Comparison of ENCODE assay signal across 1 cellular context in the genomic region with DNA sequence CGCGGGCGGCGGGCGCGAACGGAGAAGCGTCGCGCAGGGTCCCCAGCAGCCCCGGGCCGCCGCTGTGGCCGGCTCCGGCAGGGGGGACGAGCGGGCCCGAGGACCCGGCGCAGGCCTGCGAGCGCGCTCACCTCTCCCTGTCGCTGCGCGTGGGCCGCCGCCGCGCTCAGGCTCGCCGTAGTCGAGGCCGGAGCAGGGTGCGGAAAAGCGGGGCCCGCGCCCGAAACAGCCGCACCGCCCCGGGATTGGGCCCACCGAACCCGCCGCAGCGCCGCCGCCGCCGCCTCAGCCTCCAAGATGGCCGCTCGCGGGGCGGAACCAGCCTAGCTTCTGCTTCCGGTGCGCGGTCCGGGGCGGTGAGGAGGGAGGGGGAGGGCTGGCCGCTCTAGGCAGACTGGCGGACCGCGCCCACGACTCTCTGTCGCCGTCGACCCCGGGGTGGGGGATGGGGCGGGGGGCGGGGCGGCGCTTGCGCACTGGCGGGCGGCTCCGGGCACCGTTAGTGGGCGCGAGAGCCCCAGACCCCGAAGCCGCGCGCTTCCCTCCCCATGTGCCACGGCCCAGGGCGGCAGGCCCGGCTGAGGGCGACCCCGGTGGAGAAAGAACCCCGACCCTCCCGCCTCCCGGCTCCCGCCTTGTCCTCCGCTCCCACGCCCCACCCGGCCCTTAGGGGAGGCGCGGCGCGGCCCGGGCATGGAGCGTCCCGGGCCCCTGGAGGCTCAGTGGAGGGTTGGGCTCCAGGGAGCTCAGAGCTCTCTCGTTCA.
TF ChIP-seq lines count a peak whose summit lies in the region.

A gene (minus strand): TSS at position 320 of the 764 bp plus-strand sequence. CDS start 5,862 bp downstream, outside the sequence.

TF ChIP-seq in HepG2, 621 proteins besides CTCF, POLR2A, EP300 and RAD21 (continued from another document and continues in another):
- TF ChIP-seq, protein P1, sequence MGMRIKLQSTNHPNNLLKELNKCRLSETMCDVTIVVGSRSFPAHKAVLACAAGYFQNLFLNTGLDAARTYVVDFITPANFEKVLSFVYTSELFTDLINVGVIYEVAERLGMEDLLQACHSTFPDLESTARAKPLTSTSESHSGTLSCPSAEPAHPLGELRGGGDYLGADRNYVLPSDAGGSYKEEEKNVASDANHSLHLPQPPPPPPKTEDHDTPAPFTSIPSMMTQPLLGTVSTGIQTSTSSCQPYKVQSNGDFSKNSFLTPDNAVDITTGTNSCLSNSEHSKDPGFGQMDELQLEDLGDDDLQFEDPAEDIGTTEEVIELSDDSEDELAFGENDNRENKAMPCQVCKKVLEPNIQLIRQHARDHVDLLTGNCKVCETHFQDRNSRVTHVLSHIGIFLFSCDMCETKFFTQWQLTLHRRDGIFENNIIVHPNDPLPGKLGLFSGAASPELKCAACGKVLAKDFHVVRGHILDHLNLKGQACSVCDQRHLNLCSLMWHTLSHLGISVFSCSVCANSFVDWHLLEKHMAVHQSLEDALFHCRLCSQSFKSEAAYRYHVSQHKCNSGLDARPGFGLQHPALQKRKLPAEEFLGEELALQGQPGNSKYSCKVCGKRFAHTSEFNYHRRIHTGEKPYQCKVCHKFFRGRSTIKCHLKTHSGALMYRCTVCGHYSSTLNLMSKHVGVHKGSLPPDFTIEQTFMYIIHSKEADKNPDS (CRISPR knock-in tag; IDR thresholded peaks at IDR 0.05), result peak; percentile 54; the same call in 1 of the 2 replicates
- TF ChIP-seq, protein P2, sequence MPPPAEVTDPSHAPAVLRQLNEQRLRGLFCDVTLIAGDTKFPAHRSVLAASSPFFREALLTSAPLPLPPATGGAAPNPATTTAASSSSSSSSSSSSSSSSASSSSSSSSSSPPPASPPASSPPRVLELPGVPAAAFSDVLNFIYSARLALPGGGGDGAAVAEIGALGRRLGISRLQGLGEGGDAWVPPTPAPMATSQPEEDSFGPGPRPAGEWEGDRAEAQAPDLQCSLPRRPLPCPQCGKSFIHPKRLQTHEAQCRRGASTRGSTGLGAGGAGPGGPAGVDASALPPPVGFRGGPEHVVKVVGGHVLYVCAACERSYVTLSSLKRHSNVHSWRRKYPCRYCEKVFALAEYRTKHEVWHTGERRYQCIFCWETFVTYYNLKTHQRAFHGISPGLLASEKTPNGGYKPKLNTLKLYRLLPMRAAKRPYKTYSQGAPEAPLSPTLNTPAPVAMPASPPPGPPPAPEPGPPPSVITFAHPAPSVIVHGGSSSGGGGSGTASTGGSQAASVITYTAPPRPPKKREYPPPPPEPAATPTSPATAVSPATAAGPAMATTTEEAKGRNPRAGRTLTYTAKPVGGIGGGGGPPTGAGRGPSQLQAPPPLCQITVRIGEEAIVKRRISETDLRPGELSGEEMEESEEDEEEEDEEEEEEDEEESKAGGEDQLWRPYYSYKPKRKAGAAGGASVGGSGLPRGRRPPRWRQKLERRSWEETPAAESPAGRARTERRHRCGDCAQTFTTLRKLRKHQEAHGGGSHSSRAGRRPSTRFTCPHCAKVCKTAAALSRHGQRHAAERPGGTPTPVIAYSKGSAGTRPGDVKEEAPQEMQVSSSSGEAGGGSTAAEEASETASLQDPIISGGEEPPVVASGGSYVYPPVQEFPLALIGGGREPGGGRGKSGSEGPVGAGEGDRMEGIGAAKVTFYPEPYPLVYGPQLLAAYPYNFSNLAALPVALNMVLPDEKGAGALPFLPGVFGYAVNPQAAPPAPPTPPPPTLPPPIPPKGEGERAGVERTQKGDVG (CRISPR knock-in tag; IDR thresholded peaks at IDR 0.05; ENCODE audit: borderline replicate concordance), result no peak
- TF ChIP-seq CBFB (CRISPR knock-in tag; IDR thresholded peaks at IDR 0.05) (no peak), ETV6 (CRISPR knock-in tag; conservative IDR thresholded peaks at IDR 0.05) (peak; percentile 24; the same call in 1 of the 2 replicates), MTA3 (CRISPR knock-in tag; IDR thresholded peaks at IDR 0.05) (no peak), ZMYM2 (CRISPR knock-in tag; IDR thresholded peaks at IDR 0.05) (no peak), ZSCAN21 (CRISPR knock-in tag; IDR thresholded peaks at IDR 0.05; ENCODE audit: borderline replicate concordance) (no peak; the same call in 1 of the 2 replicates), ELF3 (CRISPR knock-in tag; IDR thresholded peaks at IDR 0.05) (no peak), BRCA1 (CRISPR knock-in tag; IDR thresholded peaks at IDR 0.05) (no peak), SNAPC2 (CRISPR knock-in tag; IDR thresholded peaks at IDR 0.05) (peak; percentile 48; the same call in 1 of the 2 replicates), SCMH1 (CRISPR knock-in tag; IDR thresholded peaks at IDR 0.05; ENCODE audit: borderline replicate concordance) (no peak), ZNF33B (CRISPR knock-in tag; IDR thresholded peaks at IDR 0.05) (no peak), AKAP8 (CRISPR knock-in tag; IDR thresholded peaks at IDR 0.05) (0 out of 2 replicates have a peak, but pooled peaks have one; percentile 32)
- TF ChIP-seq, protein P3, sequence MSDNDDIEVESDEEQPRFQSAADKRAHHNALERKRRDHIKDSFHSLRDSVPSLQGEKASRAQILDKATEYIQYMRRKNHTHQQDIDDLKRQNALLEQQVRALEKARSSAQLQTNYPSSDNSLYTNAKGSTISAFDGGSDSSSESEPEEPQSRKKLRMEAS (IDR thresholded peaks at IDR 0.05), result peak; percentile 86
- TF ChIP-seq, protein P4, sequence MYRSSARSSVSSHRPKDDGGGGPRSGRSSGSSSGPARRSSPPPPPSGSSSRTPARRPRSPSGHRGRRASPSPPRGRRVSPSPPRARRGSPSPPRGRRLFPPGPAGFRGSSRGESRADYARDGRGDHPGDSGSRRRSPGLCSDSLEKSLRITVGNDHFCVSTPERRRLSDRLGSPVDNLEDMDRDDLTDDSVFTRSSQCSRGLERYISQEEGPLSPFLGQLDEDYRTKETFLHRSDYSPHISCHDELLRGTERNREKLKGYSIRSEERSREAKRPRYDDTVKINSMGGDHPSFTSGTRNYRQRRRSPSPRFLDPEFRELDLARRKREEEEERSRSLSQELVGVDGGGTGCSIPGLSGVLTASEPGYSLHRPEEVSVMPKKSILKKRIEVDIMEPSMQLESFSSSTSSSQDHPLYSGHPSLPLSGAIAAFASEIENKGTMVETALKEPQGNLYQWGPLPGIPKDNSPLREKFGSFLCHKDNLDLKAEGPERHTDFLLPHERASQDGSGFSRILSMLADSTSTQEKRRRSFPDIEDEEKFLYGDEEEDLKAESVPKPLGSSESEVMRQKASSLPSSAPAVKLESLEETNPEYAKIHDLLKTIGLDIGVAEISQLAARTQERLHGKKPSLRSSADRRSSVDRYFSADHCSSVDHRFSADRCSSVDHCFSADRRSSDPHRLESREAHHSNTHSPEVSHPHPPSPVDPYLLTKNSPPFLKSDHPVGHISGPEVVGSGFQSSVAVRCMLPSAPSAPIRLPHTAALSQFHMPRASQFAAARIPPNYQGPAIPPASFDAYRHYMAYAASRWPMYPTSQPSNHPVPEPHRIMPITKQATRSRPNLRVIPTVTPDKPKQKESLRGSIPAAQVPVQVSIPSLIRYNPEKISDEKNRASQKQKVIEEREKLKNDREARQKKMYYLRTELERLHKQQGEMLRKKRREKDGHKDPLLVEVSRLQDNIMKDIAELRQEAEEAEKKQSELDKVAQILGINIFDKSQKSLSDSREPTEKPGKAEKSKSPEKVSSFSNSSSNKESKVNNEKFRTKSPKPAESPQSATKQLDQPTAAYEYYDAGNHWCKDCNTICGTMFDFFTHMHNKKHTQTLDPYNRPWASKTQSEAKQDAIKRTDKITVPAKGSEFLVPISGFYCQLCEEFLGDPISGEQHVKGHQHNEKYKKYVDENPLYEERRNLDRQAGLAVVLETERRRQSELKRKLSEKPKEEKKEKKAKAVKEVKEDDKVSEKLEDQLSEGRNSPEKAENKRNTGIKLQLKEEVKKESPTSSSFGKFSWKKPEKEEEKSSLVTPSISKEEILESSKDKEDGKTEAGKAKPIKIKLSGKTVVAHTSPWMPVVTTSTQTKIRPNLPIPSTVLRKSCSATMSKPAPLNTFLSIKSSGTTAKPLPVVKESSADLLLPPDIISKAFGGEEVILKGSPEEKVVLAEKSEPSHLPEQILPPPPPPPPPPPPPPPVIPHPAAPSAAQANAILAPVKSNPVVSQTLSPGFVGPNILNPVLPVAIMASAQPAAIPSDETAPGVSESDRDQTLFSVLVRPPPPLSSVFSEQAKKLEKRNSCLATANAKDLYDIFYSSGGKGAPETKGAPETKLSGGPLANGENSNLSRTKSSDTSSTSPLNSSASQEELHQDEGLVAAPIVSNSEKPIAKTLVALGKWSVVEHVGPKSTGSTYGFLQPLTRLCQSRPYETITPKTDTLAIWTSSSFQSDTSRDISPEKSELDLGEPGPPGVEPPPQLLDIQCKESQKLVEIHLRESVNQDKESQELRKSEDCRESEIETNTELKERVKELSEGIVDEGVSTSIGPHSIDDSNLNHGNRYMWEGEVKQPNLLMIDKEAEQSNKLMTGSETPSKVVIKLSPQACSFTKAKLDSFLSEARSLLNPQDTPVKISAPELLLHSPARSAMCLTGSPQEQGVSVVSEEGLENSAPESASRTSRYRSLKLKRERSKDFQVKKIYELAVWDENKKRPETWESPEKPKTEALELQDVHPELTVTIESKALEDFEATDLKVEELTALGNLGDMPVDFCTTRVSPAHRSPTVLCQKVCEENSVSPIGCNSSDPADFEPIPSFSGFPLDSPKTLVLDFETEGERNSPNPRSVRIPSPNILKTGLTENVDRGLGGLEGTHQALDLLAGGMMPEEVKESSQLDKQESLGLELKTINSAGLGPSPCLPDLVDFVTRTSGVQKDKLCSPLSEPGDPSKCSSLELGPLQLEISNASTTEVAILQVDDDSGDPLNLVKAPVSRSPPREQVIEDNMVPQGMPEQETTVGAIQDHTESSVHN (CRISPR knock-in tag; IDR thresholded peaks at IDR 0.05), result no peak
- TF ChIP-seq, protein P5, sequence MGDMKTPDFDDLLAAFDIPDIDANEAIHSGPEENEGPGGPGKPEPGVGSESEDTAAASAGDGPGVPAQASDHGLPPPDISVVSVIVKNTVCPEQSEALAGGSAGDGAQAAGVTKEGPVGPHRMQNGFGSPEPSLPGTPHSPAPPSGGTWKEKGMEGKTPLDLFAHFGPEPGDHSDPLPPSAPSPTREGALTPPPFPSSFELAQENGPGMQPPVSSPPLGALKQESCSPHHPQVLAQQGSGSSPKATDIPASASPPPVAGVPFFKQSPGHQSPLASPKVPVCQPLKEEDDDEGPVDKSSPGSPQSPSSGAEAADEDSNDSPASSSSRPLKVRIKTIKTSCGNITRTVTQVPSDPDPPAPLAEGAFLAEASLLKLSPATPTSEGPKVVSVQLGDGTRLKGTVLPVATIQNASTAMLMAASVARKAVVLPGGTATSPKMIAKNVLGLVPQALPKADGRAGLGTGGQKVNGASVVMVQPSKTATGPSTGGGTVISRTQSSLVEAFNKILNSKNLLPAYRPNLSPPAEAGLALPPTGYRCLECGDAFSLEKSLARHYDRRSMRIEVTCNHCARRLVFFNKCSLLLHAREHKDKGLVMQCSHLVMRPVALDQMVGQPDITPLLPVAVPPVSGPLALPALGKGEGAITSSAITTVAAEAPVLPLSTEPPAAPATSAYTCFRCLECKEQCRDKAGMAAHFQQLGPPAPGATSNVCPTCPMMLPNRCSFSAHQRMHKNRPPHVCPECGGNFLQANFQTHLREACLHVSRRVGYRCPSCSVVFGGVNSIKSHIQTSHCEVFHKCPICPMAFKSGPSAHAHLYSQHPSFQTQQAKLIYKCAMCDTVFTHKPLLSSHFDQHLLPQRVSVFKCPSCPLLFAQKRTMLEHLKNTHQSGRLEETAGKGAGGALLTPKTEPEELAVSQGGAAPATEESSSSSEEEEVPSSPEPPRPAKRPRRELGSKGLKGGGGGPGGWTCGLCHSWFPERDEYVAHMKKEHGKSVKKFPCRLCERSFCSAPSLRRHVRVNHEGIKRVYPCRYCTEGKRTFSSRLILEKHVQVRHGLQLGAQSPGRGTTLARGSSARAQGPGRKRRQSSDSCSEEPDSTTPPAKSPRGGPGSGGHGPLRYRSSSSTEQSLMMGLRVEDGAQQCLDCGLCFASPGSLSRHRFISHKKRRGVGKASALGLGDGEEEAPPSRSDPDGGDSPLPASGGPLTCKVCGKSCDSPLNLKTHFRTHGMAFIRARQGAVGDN (CRISPR knock-in tag; IDR thresholded peaks at IDR 0.05), result peak; percentile 85
